Comparison of ENCODE assay signal across 23 cellular contexts in the genomic region with DNA sequence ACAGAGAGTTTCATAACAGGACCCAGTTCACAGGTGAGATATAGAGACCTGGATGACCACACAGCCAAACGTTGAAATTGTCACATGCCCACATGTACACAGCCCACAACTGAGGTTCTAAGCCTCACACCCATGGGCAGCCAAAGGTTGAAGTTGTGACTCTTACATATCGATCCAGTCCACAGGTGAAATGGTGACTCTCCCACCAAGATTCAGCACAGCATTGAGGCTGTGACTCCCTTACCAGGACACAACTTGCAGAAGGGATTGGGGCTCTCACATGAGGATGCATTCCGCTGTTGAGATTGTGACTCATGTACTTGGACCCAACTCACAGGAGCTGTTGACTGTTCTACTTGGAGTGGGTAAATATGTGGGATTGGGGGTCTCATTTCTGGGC.
"Had no signal": no experiment of that assay in that cellular context is flagged by ENCODE, and none has a peak within 500 bp of the region (broad histone marks: within the 10 kb centered on the region; RNA-seq: fewer than 3 reads in every experiment).

No MANE protein-coding gene starts in this region.

- H3K4me1 Mint-ChIP-seq: endodermal cell had no signal

- H3K4me1 ChIP-seq: colonic mucosa, foreskin keratinocyte, gastrocnemius medialis, gastroesophageal sphincter, heart left ventricle, heart right ventricle had no signal

- H3K27ac Mint-ChIP-seq: dendritic cell treated with granulocyte-macrophage colony-stimulating factor and Interleukin-4, amounts not matched to agents 40 ng/mL and 50 ng/mL, for 4 days; effector memory CD8-positive, alpha-beta T cell; endodermal cell had no signal

- H3K27me3 Mint-ChIP-seq: dendritic cell treated with granulocyte-macrophage colony-stimulating factor and Interleukin-4, amounts not matched to agents 40 ng/mL and 50 ng/mL, for 4 days; effector memory CD8-positive, alpha-beta T cell had no signal

- H3K4me3 ChIP-seq: colonic mucosa, coronary artery, dorsolateral prefrontal cortex, esophagus squamous epithelium, gastrocnemius medialis, gastroesophageal sphincter, heart left ventricle, heart right ventricle had no signal

- ATAC-seq: effector memory CD8-positive, alpha-beta T cell; esophagus mucosa; foreskin keratinocyte; gastroesophageal sphincter; heart left ventricle; heart right ventricle had no signal

- H3K27me3 ChIP-seq: colonic mucosa, esophagus squamous epithelium, foreskin keratinocyte, gastrocnemius medialis, gastroesophageal sphincter, heart left ventricle, heart right ventricle had no signal

- H3K36me3 ChIP-seq: colonic mucosa, esophagus squamous epithelium, gastrocnemius medialis, gastroesophageal sphincter, heart left ventricle, heart right ventricle had no signal

- DNase-seq: colonic mucosa; cortex of kidney; dermis blood vessel endothelial cell; dorsolateral prefrontal cortex; effector CD4-positive, alpha-beta T cell; effector CD8-positive, alpha-beta T cell; effector memory CD4-positive, alpha-beta T cell; effector memory CD8-positive, alpha-beta T cell; endodermal cell; erythroblast; esophagus squamous epithelium; foreskin fibroblast; foreskin keratinocyte; foreskin melanocyte; gastrocnemius medialis; glutamatergic neuron; head of caudate nucleus; heart left ventricle; heart right ventricle had no signal

- H3K9me3 ChIP-seq: colonic mucosa, esophagus squamous epithelium, gastrocnemius medialis had no signal

- H3K27ac ChIP-seq: colonic mucosa, coronary artery, dorsolateral prefrontal cortex, esophagus squamous epithelium, foreskin keratinocyte, gastrocnemius medialis, gastroesophageal sphincter, heart left ventricle, heart right ventricle had no signal

- H3K4me3 Mint-ChIP-seq: dendritic cell treated with granulocyte-macrophage colony-stimulating factor and Interleukin-4, amounts not matched to agents 40 ng/mL and 50 ng/mL, for 4 days; effector memory CD8-positive, alpha-beta T cell; endodermal cell had no signal
